19 cellular contexts compared by ENCODE assay signal in the genomic region with DNA sequence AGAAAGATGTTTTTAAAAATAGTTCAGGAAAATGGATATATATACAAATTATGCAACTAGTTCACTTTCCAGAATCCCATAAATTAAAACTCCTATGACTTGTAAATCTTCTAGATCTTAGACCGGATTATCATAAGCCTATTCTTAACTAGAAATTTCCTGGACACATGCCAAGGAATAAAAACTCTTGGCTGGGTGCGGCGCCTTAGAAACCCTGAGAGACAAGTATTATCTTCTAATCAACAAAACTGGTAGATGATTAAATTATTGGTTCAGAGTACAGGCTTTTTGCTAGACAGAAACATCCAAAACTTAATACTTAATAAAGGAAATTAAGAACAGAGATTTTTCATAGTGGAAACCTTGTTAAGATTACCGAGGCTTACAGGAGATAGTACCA.
"Had no signal": no experiment of that assay in that cellular context is flagged by ENCODE, and none has a peak within 500 bp of the region (broad histone marks: within the 10 kb centered on the region; RNA-seq: fewer than 3 reads in every experiment).

No MANE protein-coding gene starts in this region.

- H3K4me3 ChIP-seq: ascending aorta, coronary artery, gastrocnemius medialis, heart right ventricle, prostate gland, right lobe of liver had no signal

- H3K9me3 ChIP-seq: ascending aorta, gastrocnemius medialis, prostate gland, right lobe of liver had no signal

- ATAC-seq: activated naive CD8-positive, alpha-beta T cell treated with anti-CD3 and anti-CD28 coated beads, Interleukin-2, amount 50 U/mL, for 24 hours; gastrocnemius medialis; heart right ventricle; right lobe of liver had no signal

- H3K27ac ChIP-seq: ascending aorta, coronary artery, gastrocnemius medialis, heart right ventricle, prostate gland, right lobe of liver had no signal

- H3K36me3 ChIP-seq: ascending aorta, gastrocnemius medialis, heart right ventricle, prostate gland, right lobe of liver had no signal

- DNase-seq: activated CD4-positive, alpha-beta T cell treated with anti-CD3 and anti-CD28 coated beads, Interleukin-2, amount 50 U/mL, for 1 hour; activated CD4-positive, CD25-positive, alpha-beta regulatory T cell treated with anti-CD3 and anti-CD28 coated beads, Interleukin-2, amount 50 U/mL, for 72 hours; activated CD8-positive, alpha-beta memory T cell treated with anti-CD3 and anti-CD28 coated beads, Interleukin-2, amount 50 U/mL, for 4 hours; activated effector memory CD4-positive, alpha-beta T cell treated with Interleukin-2 at 50 U/mL for 16 hours; activated naive CD4-positive, alpha-beta T cell treated with anti-CD3 and anti-CD28 coated beads, Interleukin-2, amount 10 ng/mL, durations not matched to agents 7 days and 5 days; activated naive CD8-positive, alpha-beta T cell treated with anti-CD3 and anti-CD28 coated beads, Interleukin-2, amount 50 U/mL, for 24 hours; activated T-cell treated with anti-CD3 and anti-CD28 coated beads, Interleukin-2, amount 50 U/mL, for 48 hours; erythroblast; gastrocnemius medialis; heart right ventricle; kidney glomerular epithelial cell; naive B cell; right lobe of liver; stimulated activated naive CD4-positive, alpha-beta T cell; T-helper 1 cell; T-helper 9 cell had no signal

- H3K27me3 ChIP-seq: ascending aorta, gastrocnemius medialis, heart right ventricle, right lobe of liver had no signal
